In the genomic region with DNA sequence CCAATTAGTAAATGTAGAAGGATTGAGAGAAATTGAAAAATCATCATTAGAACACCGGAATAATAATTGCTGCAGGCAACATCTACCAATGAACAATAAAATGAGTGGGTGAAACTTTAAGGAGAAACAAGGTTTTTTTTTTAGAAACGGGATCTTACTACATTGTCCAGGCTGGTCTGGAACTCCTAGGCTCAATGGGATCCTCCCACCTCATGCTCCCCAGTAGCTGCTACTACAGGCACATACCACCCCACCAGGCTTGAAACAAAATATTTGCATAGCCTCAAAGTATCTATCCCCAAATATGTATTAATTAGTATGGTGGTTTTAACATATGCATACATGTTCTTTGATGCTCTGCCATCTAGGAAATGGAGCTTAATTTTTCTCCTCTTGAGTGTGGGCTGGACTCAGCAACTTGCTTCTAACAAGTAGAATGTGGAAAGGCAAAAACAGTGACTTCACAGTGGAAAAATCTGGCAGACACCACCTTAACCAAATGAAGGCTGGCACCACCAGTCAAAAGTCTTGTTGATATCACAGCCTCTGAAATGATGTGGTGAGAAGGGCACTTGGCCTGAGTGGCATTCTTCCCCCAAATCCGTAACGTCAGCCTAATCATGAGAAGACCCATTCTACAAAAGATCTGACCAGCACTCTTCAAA, we compare ENCODE assay signal across 18 cellular contexts.
"Had no signal": no experiment of that assay in that cellular context is flagged by ENCODE, and none has a peak within 500 bp of the region (broad histone marks: within the 10 kb centered on the region; RNA-seq: fewer than 3 reads in every experiment).

No MANE protein-coding gene starts in this region.

- H3K27me3 Mint-ChIP-seq: activated CD4-positive, alpha-beta memory T cell treated with anti-CD3 and anti-CD28 coated beads for 36 hours; activated naive CD8-positive, alpha-beta T cell; type B pancreatic cell had no signal

- H3K36me3 ChIP-seq: cardiac muscle cell, colonic mucosa, lower lobe of right lung, prostate gland had no signal

- ATAC-seq: mucosa of descending colon, natural killer cell, sciatic nerve had no signal

- H3K4me3 Mint-ChIP-seq: activated CD4-positive, alpha-beta memory T cell treated with anti-CD3 and anti-CD28 coated beads for 36 hours; activated naive CD8-positive, alpha-beta T cell; natural killer cell; type B pancreatic cell had no signal

- H3K4me3 ChIP-seq: cardiac muscle cell, colonic mucosa, lower lobe of right lung, mucosa of descending colon, prostate gland had no signal

- H3K36me3 Mint-ChIP-seq: activated CD4-positive, alpha-beta memory T cell treated with anti-CD3 and anti-CD28 coated beads for 36 hours; activated naive CD8-positive, alpha-beta T cell; natural killer cell; type B pancreatic cell had no signal

- H3K4me1 ChIP-seq: colonic mucosa, prostate gland had no signal

- H3K27ac Mint-ChIP-seq: activated CD4-positive, alpha-beta memory T cell treated with anti-CD3 and anti-CD28 coated beads for 36 hours; activated naive CD8-positive, alpha-beta T cell; natural killer cell; type B pancreatic cell had no signal

- H3K9me3 Mint-ChIP-seq: activated CD4-positive, alpha-beta memory T cell treated with anti-CD3 and anti-CD28 coated beads for 36 hours; natural killer cell; type B pancreatic cell had no signal

- H3K27me3 ChIP-seq: cardiac muscle cell, colonic mucosa had no signal

- DNase-seq: activated CD4-positive, alpha-beta memory T cell treated with anti-CD3 and anti-CD28 coated beads for 36 hours; activated gamma-delta T cell; activated T-cell treated with anti-CD3 and anti-CD28 coated beads, Interleukin-2, amount 50 U/mL, for 48 hours; colonic mucosa; hypothalamus; kidney glomerular epithelial cell; lower lobe of right lung; mucosa of descending colon; natural killer cell; nucleus accumbens; stimulated activated CD4-positive, alpha-beta T cell treated with anti-CD3 and anti-CD28 coated beads, Interleukin-2, amount 100 ng/mL, for 24 hours; stimulated activated naive CD4-positive, alpha-beta T cell treated with Interleukin-2 at 50 U/mL for 16 hours; T-helper 9 cell had no signal

- H3K9me3 ChIP-seq: colonic mucosa, lower lobe of right lung, mucosa of descending colon, prostate gland had no signal

- H3K27ac ChIP-seq: cardiac muscle cell, colonic mucosa, lower lobe of right lung, prostate gland had no signal
